18 cellular contexts compared by ENCODE assay signal in genomic region chr17:69560987-69561441, GRCh38.
DNase-seq lines count a peak whose midpoint lies in the region; ATAC-seq and TF ChIP-seq lines count a peak whose summit lies in the region.
"Had no signal": no experiment of that assay in that cellular context is flagged by ENCODE, and none has a peak within 500 bp of the region (broad histone marks: within the 10 kb centered on the region; RNA-seq: fewer than 3 reads in every experiment).

No MANE protein-coding gene starts in this region.

- intact Hi-C loops in Right ventricle myocardium superior (cut with DNase I) (loop anchor here (10.0 kb wide), 1 partner anchor 1064 kb away; no protein-coding TSS in a partner anchor), cardiac septum (cut with DNase I) (no loop called here), left ventricle myocardium superior (cut with micrococcal nuclease) (loop anchor here (10.0 kb wide), 1 partner anchor 584 kb away; no protein-coding TSS in a partner anchor)

- ATAC-seq in Right ventricle myocardium superior (ENCODE audit: poor library complexity) (peak; percentile 73), SK-N-SH treated with all-trans-retinoic acid at 6 μM for 48 hours (peak; percentile 75), left ventricle myocardium superior (peak; percentile 61)
- no peak for ATAC-seq in stimulated activated naive CD8-positive, alpha-beta T cell treated with anti-CD3 and anti-CD28 coated beads, Interleukin-15, Interleukin-2, amounts not matched to agents 100 U/mL and 50 U/mL, for 24 hours
- ATAC-seq: activated CD4-positive, alpha-beta T cell treated with anti-CD3 and anti-CD28 coated beads for 36 hours; activated CD8-positive, alpha-beta memory T cell treated with anti-CD3 and anti-CD28 coated beads, Interleukin-2, amount 10 ng/mL, durations not matched to agents 7 days and 5 days; activated naive CD8-positive, alpha-beta T cell treated with anti-CD3 and anti-CD28 coated beads, Interleukin-2, amount 50 U/mL, for 24 hours; natural killer cell had no signal

- DNase-seq in Right ventricle myocardium superior (no peak), cardiac septum (ENCODE audit: low spot score) (no peak), left ventricle myocardium superior (no peak), ureter (ENCODE audit: low spot score) (peak; percentile 51), superior temporal gyrus (ENCODE audit: extremely low spot score) (no peak), NCI-H146 treated with DMSO at 0.1 percent for 48 hours (lab: John Stamatoyannopoulos, UW; ENCODE audit: unreplicated experiment) (no peak)
- no peak for DNase-seq in stimulated activated naive CD8-positive, alpha-beta T cell treated with anti-CD3 and anti-CD28 coated beads, Interleukin-15, Interleukin-2, amounts not matched to agents 100 U/mL and 50 U/mL, for 24 hours
- DNase-seq: activated CD4-positive, alpha-beta T cell treated with anti-CD3 and anti-CD28 coated beads for 36 hours; activated CD8-positive, alpha-beta memory T cell treated with anti-CD3 and anti-CD28 coated beads, Interleukin-2, amount 10 ng/mL, durations not matched to agents 7 days and 5 days; activated naive CD8-positive, alpha-beta T cell treated with anti-CD3 and anti-CD28 coated beads, Interleukin-2, amount 50 U/mL, for 24 hours; DMS79 treated with DMSO at 0.1 percent for 48 hours; head of caudate nucleus; natural killer cell; NCI-H2107; NCI-H748 treated with DMSO at 0.1 percent for 48 hours; PC-9; stimulated activated CD4-positive, alpha-beta T cell treated with anti-CD3 and anti-CD28 coated beads, Interleukin-12 subunit alpha, Interleukin-12 subunit beta, amount 100 ng/mL, for 4 hours had no signal

TF ChIP-seq in SK-N-SH treated with all-trans-retinoic acid at 6 μM for 48 hours, 23 proteins besides CTCF, POLR2A, EP300 and RAD21:
- TF ChIP-seq ESRRG (CRISPR knock-in tag; IDR thresholded peaks at IDR 0.05) (no peak), RARB (CRISPR knock-in tag; IDR thresholded peaks at IDR 0.05) (no peak), TCF4 (CRISPR knock-in tag; IDR thresholded peaks at IDR 0.05; ENCODE audit: borderline replicate concordance) (peak; percentile 57; the same call in 1 of the 2 replicates), ZFP30 (CRISPR knock-in tag; IDR thresholded peaks at IDR 0.05) (no peak; the same call in 1 of the 2 replicates), ZC3H10 (CRISPR knock-in tag; IDR thresholded peaks at IDR 0.05) (no peak), GLIS3 (CRISPR knock-in tag; IDR thresholded peaks at IDR 0.05) (no peak), TSHZ2 (CRISPR knock-in tag; IDR thresholded peaks at IDR 0.05) (no peak), POU6F1 (CRISPR knock-in tag; IDR thresholded peaks at IDR 0.05; ENCODE audit: borderline replicate concordance, low read depth) (0 out of 2 replicates have a peak, but pooled peaks have one; percentile 43), ZFP3 (CRISPR knock-in tag; IDR thresholded peaks at IDR 0.05) (no peak), ARNTL (CRISPR knock-in tag; IDR thresholded peaks at IDR 0.05; ENCODE audit: borderline replicate concordance, low read depth) (no peak), SNAI2 (CRISPR knock-in tag; IDR thresholded peaks at IDR 0.05) (no peak), ZNF8 (CRISPR knock-in tag; IDR thresholded peaks at IDR 0.05) (no peak), PPARA (CRISPR knock-in tag; IDR thresholded peaks at IDR 0.05; ENCODE audit: borderline replicate concordance) (no peak)
TF ChIP-seq in SK-N-SH treated with all-trans-retinoic acid at 6 μM for 48 hours: peak in this region for 2.
